ENCODE assay signal across 2 cellular contexts in the genomic region with DNA sequence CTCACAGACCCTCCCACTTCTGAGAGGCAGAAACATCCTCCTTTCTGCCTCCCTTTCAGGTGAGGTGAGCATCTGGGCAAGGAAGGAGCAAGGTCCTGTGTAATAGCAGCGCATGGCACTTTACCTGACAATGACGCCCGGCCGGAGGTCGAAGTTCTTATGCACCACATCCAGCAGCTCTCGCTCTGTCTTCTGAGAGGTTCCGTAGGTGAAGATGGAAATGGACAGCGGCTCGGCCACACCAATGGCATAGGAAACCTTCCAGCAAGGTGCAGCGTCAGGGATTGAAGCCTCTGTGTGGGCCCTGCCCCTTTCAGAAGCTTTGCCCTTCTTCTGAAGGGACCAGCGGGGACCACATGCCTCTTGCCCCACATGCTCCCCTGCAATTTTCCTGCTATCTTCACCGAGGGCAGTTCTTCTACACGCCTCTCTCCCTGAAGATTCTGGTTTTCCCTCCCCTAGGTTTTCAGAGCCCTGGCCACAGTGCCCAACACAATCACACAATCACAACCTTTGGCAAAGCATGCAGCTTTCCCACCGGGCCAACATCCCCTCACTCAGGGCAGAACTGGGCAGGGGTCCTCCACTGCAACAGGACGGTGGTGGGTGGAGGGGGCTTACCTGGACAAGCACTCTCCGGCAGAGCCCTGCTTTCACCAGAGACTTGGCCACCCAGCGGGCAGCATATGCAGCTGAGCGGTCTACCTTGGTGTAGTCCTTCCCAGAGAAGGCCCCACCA.
TF ChIP-seq lines count a peak whose summit lies in the region.

No MANE protein-coding gene starts in this region.

TF ChIP-seq in HepG2, 621 proteins besides CTCF, POLR2A, EP300 and RAD21:
- TF ChIP-seq, protein P1, sequence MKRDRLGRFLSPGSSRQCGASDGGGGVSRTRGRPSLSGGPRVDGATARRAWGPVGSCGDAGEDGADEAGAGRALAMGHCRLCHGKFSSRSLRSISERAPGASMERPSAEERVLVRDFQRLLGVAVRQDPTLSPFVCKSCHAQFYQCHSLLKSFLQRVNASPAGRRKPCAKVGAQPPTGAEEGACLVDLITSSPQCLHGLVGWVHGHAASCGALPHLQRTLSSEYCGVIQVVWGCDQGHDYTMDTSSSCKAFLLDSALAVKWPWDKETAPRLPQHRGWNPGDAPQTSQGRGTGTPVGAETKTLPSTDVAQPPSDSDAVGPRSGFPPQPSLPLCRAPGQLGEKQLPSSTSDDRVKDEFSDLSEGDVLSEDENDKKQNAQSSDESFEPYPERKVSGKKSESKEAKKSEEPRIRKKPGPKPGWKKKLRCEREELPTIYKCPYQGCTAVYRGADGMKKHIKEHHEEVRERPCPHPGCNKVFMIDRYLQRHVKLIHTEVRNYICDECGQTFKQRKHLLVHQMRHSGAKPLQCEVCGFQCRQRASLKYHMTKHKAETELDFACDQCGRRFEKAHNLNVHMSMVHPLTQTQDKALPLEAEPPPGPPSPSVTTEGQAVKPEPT (CRISPR knock-in tag; IDR thresholded peaks at IDR 0.05; ENCODE audit: low read depth), result no peak
- no peak for TF ChIP-seq ZNF709 (CRISPR knock-in tag; IDR thresholded peaks at IDR 0.05)
- no peak for TF ChIP-seq HNF4G (IDR thresholded peaks at IDR 0.05; ENCODE audit: borderline replicate concordance, low read depth, low read length)
- no peak for TF ChIP-seq HNF4G (CRISPR knock-in tag; IDR thresholded peaks at IDR 0.05; ENCODE audit: borderline replicate concordance, low read depth)
- no peak for TF ChIP-seq ZNF644 (CRISPR knock-in tag; IDR thresholded peaks at IDR 0.05; ENCODE audit: low read depth)
- no peak for TF ChIP-seq ZNF124 (CRISPR knock-in tag; IDR thresholded peaks at IDR 0.05)
- TF ChIP-seq ZNF737 (CRISPR knock-in tag; IDR thresholded peaks at IDR 0.05; ENCODE audit: borderline replicate concordance), result no peak
- TF ChIP-seq ZNF225 (CRISPR knock-in tag; IDR thresholded peaks at IDR 0.05), result no peak
- TF ChIP-seq ZBTB37 (CRISPR knock-in tag; IDR thresholded peaks at IDR 0.05), result no peak
- no peak for TF ChIP-seq SKI (IDR thresholded peaks at IDR 0.05; ENCODE audit: partially characterized antibody)
- TF ChIP-seq PTBP1 (IDR thresholded peaks at IDR 0.05; ENCODE audit: low read depth, low read length, poor library complexity, severe bottlenecking), result no peak
- TF ChIP-seq ATAD3A (CRISPR knock-in tag; IDR thresholded peaks at IDR 0.05), result no peak
- TF ChIP-seq, protein P2, sequence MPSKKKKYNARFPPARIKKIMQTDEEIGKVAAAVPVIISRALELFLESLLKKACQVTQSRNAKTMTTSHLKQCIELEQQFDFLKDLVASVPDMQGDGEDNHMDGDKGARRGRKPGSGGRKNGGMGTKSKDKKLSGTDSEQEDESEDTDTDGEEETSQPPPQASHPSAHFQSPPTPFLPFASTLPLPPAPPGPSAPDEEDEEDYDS (CRISPR knock-in tag; IDR thresholded peaks at IDR 0.05), result no peak
TF ChIP-seq in HepG2: peak in this region for 0.

TF ChIP-seq in GM12891, 5 proteins besides CTCF, POLR2A, EP300 and RAD21:
- no peak for TF ChIP-seq SPI1 (IDR thresholded peaks at IDR 0.05; ENCODE audit: low read depth, low read length)
- TF ChIP-seq TAF1 (IDR thresholded peaks at IDR 0.05; ENCODE audit: low read depth, low read length), result no peak
- no peak for TF ChIP-seq POLR2AphosphoS5 (IDR thresholded peaks at IDR 0.05; ENCODE audit: low read depth, low read length)
- TF ChIP-seq PAX5 (IDR thresholded peaks at IDR 0.05; ENCODE audit: insufficient read depth, low read length, severe bottlenecking), result no peak
- TF ChIP-seq POU2F2 (IDR thresholded peaks at IDR 0.05; ENCODE audit: low read depth, low read length), result no peak
TF ChIP-seq in GM12891: peak in this region for 0.
